8 cellular contexts compared by ENCODE assay signal in genomic region chr2:12416600-12416999, GRCh38.
DNase-seq lines count a peak whose midpoint lies in the region; ATAC-seq and TF ChIP-seq lines count a peak whose summit lies in the region.

No MANE protein-coding gene starts in this region.

- intact Hi-C loops in HCT116 (cut with micrococcal nuclease) = loop anchor here (1.0 kb wide), 1 partner anchor 300 kb away; the partner anchor contains the start of gene TRIB2
- intact Hi-C loops in naive thymus-derived CD4-positive, alpha-beta T cell (cut with micrococcal nuclease) = loop anchor here (1.0 to 10.0 kb wide), 11 partner anchors 41 to 591 kb away; partner anchors contain the start of gene TRIB2 (in 2 of the 2)

- DNase-seq in HCT116 (ENCODE audit: low read depth, low spot score) = no peak
- peak; percentile 49 for DNase-seq in T-helper 9 cell
- peak; percentile 61 for DNase-seq in central memory CD4-positive, alpha-beta T cell
- DNase-seq in naive thymus-derived CD4-positive, alpha-beta T cell = peak in 8 of 9 donors; percentile 26 to 72 (median 64)
- DNase-seq in tibial nerve (ENCODE audit: low spot score in 2 of 2) = peak; percentile 26 to 53
- no peak for DNase-seq in GM13976 (ENCODE audit: low spot score)
- no peak for DNase-seq in pons (ENCODE audit: low spot score)
- DNase-seq in OCI-M2 (lab: John Stamatoyannopoulos, UW; ENCODE audit: unreplicated experiment) = no peak

- H3K27me3 ChIP-seq in HCT116 (ENCODE audit: insufficient read depth, low read length) = no peaks in the 10 kb centered on the region
- H3K27me3 ChIP-seq in naive thymus-derived CD4-positive, alpha-beta T cell (ENCODE audit: control insufficient read depth in 2 of 2, insufficient read depth in 2 of 2, low read length in 2 of 2) = no peaks in the 10 kb centered on the region
- H3K27me3 ChIP-seq in tibial nerve = no peaks in the 10 kb centered on the region

- no TSS peak for BruUV-seq in HCT116 (replicated peaks; lab: Mats Ljungman, UMichigan)

- H3K4me1 ChIP-seq in HCT116 (ENCODE audit: control insufficient read depth in 1 of 2, insufficient read depth in 2 of 2, low read length in 2 of 2) (no peaks in the 10 kb centered on the region), tibial nerve (peaks cover 0 to 16% (median 3%) of the 10 kb centered on the region in 4 donors)
- peaks cover 16 to 23% of the 10 kb centered on the region in 2 donors for H3K4me1 ChIP-seq in naive thymus-derived CD4-positive, alpha-beta T cell (ENCODE audit: control insufficient read depth in 2 of 2, insufficient read depth in 2 of 2, low read length in 2 of 2)

- RAD21 ChIA-PET in HCT116 (lab: Charles Lee; ENCODE audit: low non-redundant PET in 1 of 2, low total read pairs in 2 of 2, uncharacterized antibody in 2 of 2, unreplicated experiment in 2 of 2) = interaction anchor here in 1 of 2 experiments (0.6 kb wide), 1 partner anchor 300 kb away, joined by 3 read pairs; the partner anchor contains the start of gene TRIB2

- H3K4me1 Mint-ChIP-seq in naive thymus-derived CD4-positive, alpha-beta T cell = peaks cover 27 to 82% (median 66%) of the 10 kb centered on the region in 7 donors

- H3K27ac Mint-ChIP-seq in naive thymus-derived CD4-positive, alpha-beta T cell = peak overlapping the region; percentile 24 to 77 (median 52)

- POLR2A ChIA-PET in HCT116 (lab: Charles Lee) = no interaction called here
- POLR2A ChIA-PET in naive thymus-derived CD4-positive, alpha-beta T cell (lab: Charles Lee) = interaction anchor here (0.6 to 3.7 kb wide), 4 partner anchors 86 to 299 kb away, joined by 3 to 23 read pairs (median 6); no protein-coding TSS in a partner anchor

- H3K4me3 Mint-ChIP-seq in naive thymus-derived CD4-positive, alpha-beta T cell = peak overlapping the region in 9 of 10 donors; percentile 18 to 75 (median 30)

- peak in 1 of 2 donors; percentile 9 for TF ChIP-seq EP300 in tibial nerve (IDR thresholded peaks at IDR 0.05)

- no peaks in the 10 kb centered on the region for H3K9me3 ChIP-seq in HCT116 (ENCODE audit: control insufficient read depth in 1 of 2, insufficient read depth in 1 of 2, low read depth in 1 of 2, low read length in 2 of 2)
- no peaks in the 10 kb centered on the region for H3K9me3 ChIP-seq in naive thymus-derived CD4-positive, alpha-beta T cell (ENCODE audit: control insufficient read depth in 2 of 3, low read length in 3 of 3)
- peaks cover 0 to 4% (median 0%) of the 10 kb centered on the region in 4 donors for H3K9me3 ChIP-seq in tibial nerve

- H3K9ac ChIP-seq in HCT116 (ENCODE audit: low read length) = no peak overlapping the region

- H3K27me3 Mint-ChIP-seq in naive thymus-derived CD4-positive, alpha-beta T cell = no peaks in the 10 kb centered on the region

- no peaks in the 10 kb centered on the region for H3K79me2 ChIP-seq in HCT116 (ENCODE audit: insufficient read depth, low read length)

- CTCF ChIA-PET in HCT116 (lab: Charles Lee) = interaction anchor here (1.1 kb wide), 1 partner anchor 590 kb away, joined by 4 read pairs; no protein-coding TSS in a partner anchor
- CTCF ChIA-PET in naive thymus-derived CD4-positive, alpha-beta T cell (lab: Charles Lee) = interaction anchor here (0.7 to 3.5 kb wide), 4 partner anchors 300 to 603 kb away, joined by 3 to 45 read pairs (median 4); partner anchors contain the start of gene TRIB2

- H3K4me2 ChIP-seq in HCT116 (ENCODE audit: low read length) = no peak overlapping the region

- H2AFZ ChIP-seq in HCT116 (ENCODE audit: low read depth, low read length, poor library complexity, severe bottlenecking) = no peak overlapping the region

- H3K4me3 ChIP-seq in HCT116 (replicated peaks in 1 of 2; ENCODE audit: low read depth in 1 of 2, low read length in 2 of 2) (no peak overlapping the region), tibial nerve (no peak overlapping the region)
- no peak overlapping the region for H3K4me3 ChIP-seq in naive thymus-derived CD4-positive, alpha-beta T cell (ENCODE audit: low read length)

- ATAC-seq in HCT116 = peak; percentile 65
- ATAC-seq in naive thymus-derived CD4-positive, alpha-beta T cell = peak; percentile 83

- H4K20me1 ChIP-seq in HCT116 (ENCODE audit: insufficient read depth) = no peaks in the 10 kb centered on the region

- TF ChIP-seq CTCF in HCT116 (IDR thresholded peaks at IDR 0.05 in 2 of 3, conservative IDR thresholded peaks at IDR 0.05 in 1 of 3; ENCODE audit: borderline replicate concordance in 1 of 3, insufficient read depth in 1 of 3, low read depth in 2 of 3, low read length in 2 of 3) (peak; percentile 35 to 44 (median 44); a peak in 4 of 6 replicates), tibial nerve (IDR thresholded peaks at IDR 0.05) (peak in 4 of 5 experiments; percentile 29 to 59 (median 38)), GM13976 (IDR thresholded peaks at IDR 0.05; ENCODE audit: borderline replicate concordance, control extremely low read depth, extremely low read depth, insufficient read depth, missing control alignments) (no peak)

- TF ChIP-seq RAD21 in HCT116 (IDR thresholded peaks at IDR 0.05; ENCODE audit: low read depth) = peak; percentile 59

- in situ Hi-C loops in GM13976 (cut with MboI; ENCODE audit: low sequenced_read_pairs, unreplicated experiment) = no loop called here

- no peak for TF ChIP-seq POLR2A in HCT116 (IDR thresholded peaks at IDR 0.05; ENCODE audit: borderline replicate concordance, extremely low read depth, insufficient read depth, insufficient read length)
- TF ChIP-seq POLR2A in tibial nerve (IDR thresholded peaks at IDR 0.05) = no peak

- peaks cover 0 to 2% (median 0%) of the 10 kb centered on the region in 11 donors for H3K9me3 Mint-ChIP-seq in naive thymus-derived CD4-positive, alpha-beta T cell

- H3K36me3 ChIP-seq in HCT116 (ENCODE audit: control insufficient read depth in 1 of 2, insufficient read depth in 2 of 2, low read length in 2 of 2) (no peaks in the 10 kb centered on the region), tibial nerve (no peaks in the 10 kb centered on the region)
- H3K36me3 ChIP-seq in naive thymus-derived CD4-positive, alpha-beta T cell (ENCODE audit: control insufficient read depth in 2 of 3, insufficient read depth in 3 of 3, low read length in 3 of 3) = no peaks in the 10 kb centered on the region

- WGBS in tibial nerve, 2 donors = 55 to 65% methylated on average over 6 of the region's 6 CpGs

- peaks cover 0 to 10% (median 0%) of the 10 kb centered on the region in 5 donors for H3K36me3 Mint-ChIP-seq in naive thymus-derived CD4-positive, alpha-beta T cell

- no peaks in the 10 kb centered on the region for H3K9me2 ChIP-seq in HCT116 (ENCODE audit: insufficient read depth)

- H3K27ac ChIP-seq in HCT116 (ENCODE audit: low read depth, low read length) = no peak overlapping the region
- H3K27ac ChIP-seq in naive thymus-derived CD4-positive, alpha-beta T cell (ENCODE audit: low read depth, low read length) = no peak overlapping the region
- H3K27ac ChIP-seq in tibial nerve = no peak overlapping the region

TF ChIP-seq in HCT116, 20 proteins besides CTCF, POLR2A, EP300 and RAD21:
- TF ChIP-seq POLR2AphosphoS5 (IDR thresholded peaks at IDR 0.05; ENCODE audit: low read depth, low read length) = no peak
- no peak for TF ChIP-seq TCF7L2 (IDR thresholded peaks at IDR 0.05; ENCODE audit: borderline replicate concordance, extremely low read depth, insufficient read depth, insufficient read length)
- no peak for TF ChIP-seq FOSL1 (IDR thresholded peaks at IDR 0.05; ENCODE audit: low read depth)
- TF ChIP-seq MAX (IDR thresholded peaks at IDR 0.05) = no peak
- no peak for TF ChIP-seq ELF1 (IDR thresholded peaks at IDR 0.05; ENCODE audit: borderline replicate concordance, low read depth)
- TF ChIP-seq ZNF274 (IDR thresholded peaks at IDR 0.05; ENCODE audit: low read depth, low read length) = no peak
- TF ChIP-seq JUND (IDR thresholded peaks at IDR 0.05) = no peak
- TF ChIP-seq SIN3A (IDR thresholded peaks at IDR 0.05; ENCODE audit: low read depth) = no peak
- TF ChIP-seq REST (IDR thresholded peaks at IDR 0.05; ENCODE audit: low read depth) = no peak
- no peak for TF ChIP-seq EZH2 (IDR thresholded peaks at IDR 0.05)
- no peak for TF ChIP-seq CBX3 (IDR thresholded peaks at IDR 0.05; ENCODE audit: low read depth)
- TF ChIP-seq YY1 (IDR thresholded peaks at IDR 0.05; ENCODE audit: extremely low read depth, insufficient replicate concordance, low read depth, low read length) = no peak
- TF ChIP-seq SP1 (IDR thresholded peaks at IDR 0.05; ENCODE audit: low read depth) = no peak
TF ChIP-seq in HCT116: peak in this region for 0.

Comparison
In these comparisons a context has a peak if more than half of its experiments do, and no peak if none do; other contexts are left out.
1. DNase-seq: peak in T-helper 9 cell (single experiment), central memory CD4-positive, alpha-beta T cell (single experiment), naive thymus-derived CD4-positive, alpha-beta T cell (8 of 9) and tibial nerve (2 of 2); none in HCT116 (single experiment), GM13976 (single experiment), pons (single experiment) and OCI-M2 (single experiment).